Comparison of ENCODE assay signal across 1 cellular context in genomic region chr3:98733055-98733777, GRCh38.
TF ChIP-seq lines count a peak whose summit lies in the region.

No MANE protein-coding gene starts in this region.

TF ChIP-seq in HepG2, 621 proteins besides CTCF, POLR2A, EP300 and RAD21 (continued from another document):
- TF ChIP-seq ZBTB43 (CRISPR knock-in tag; conservative IDR thresholded peaks at IDR 0.05) (no peak), KDM5A (IDR thresholded peaks at IDR 0.05; ENCODE audit: borderline replicate concordance, low read length) (no peak), RBFOX2 (IDR thresholded peaks at IDR 0.05; ENCODE audit: low read depth, low read length) (peak; percentile 6), TP53 (CRISPR knock-in tag; conservative IDR thresholded peaks at IDR 0.05) (no peak), GPN1 (CRISPR knock-in tag; IDR thresholded peaks at IDR 0.05; ENCODE audit: borderline replicate concordance) (no peak), SOX5 (CRISPR knock-in tag; IDR thresholded peaks at IDR 0.05; ENCODE audit: borderline replicate concordance) (no peak), ZNF703 (CRISPR knock-in tag; IDR thresholded peaks at IDR 0.05; ENCODE audit: borderline replicate concordance) (no peak), CC2D1A (CRISPR knock-in tag; IDR thresholded peaks at IDR 0.05) (no peak), HOXA7 (CRISPR knock-in tag; IDR thresholded peaks at IDR 0.05) (no peak), MXD1 (CRISPR knock-in tag; IDR thresholded peaks at IDR 0.05) (no peak; the same call in 1 of the 2 replicates), ZNF562 (CRISPR knock-in tag; IDR thresholded peaks at IDR 0.05; ENCODE audit: borderline replicate concordance) (no peak), ZMYM3 (CRISPR knock-in tag; IDR thresholded peaks at IDR 0.05) (no peak), ZNF136 (CRISPR knock-in tag; IDR thresholded peaks at IDR 0.05; ENCODE audit: low read depth) (no peak)
- TF ChIP-seq, protein P1, sequence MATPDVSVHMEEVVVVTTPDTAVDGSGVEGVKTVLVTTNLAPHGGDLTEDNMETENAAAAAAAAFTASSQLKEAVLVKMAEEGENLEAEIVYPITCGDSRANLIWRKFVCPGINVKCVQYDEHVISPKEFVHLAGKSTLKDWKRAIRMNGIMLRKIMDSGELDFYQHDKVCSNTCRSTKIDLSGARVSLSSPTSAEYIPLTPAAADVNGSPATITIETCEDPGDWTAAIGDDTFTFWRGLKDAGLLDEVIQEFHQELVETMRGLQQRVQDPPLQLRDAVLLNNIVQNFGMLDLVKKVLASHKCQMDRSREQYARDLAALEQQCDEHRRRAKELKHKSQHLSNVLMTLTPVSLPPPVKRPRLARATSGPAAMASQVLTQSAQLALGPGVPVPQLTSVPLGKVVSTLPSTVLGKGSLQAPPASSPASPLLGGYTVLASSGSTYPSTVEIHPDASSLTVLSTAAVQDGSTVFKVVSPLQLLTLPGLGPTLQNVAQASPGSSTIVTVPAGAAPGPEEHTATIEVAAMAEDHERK (CRISPR knock-in tag; IDR thresholded peaks at IDR 0.05; ENCODE audit: low read depth), result no peak
- TF ChIP-seq, protein P2, sequence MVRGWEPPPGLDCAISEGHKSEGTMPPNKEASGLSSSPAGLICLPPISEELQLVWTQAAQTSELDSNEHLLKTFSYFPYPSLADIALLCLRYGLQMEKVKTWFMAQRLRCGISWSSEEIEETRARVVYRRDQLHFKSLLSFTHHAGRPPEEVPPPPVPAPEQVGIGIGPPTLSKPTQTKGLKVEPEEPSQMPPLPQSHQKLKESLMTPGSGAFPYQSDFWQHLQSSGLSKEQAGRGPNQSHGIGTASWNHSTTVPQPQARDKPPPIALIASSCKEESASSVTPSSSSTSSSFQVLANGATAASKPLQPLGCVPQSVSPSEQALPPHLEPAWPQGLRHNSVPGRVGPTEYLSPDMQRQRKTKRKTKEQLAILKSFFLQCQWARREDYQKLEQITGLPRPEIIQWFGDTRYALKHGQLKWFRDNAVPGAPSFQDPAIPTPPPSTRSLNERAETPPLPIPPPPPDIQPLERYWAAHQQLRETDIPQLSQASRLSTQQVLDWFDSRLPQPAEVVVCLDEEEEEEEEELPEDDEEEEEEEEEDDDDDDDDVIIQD (CRISPR knock-in tag; IDR thresholded peaks at IDR 0.05; ENCODE audit: low read depth), result no peak
- TF ChIP-seq, protein P3, sequence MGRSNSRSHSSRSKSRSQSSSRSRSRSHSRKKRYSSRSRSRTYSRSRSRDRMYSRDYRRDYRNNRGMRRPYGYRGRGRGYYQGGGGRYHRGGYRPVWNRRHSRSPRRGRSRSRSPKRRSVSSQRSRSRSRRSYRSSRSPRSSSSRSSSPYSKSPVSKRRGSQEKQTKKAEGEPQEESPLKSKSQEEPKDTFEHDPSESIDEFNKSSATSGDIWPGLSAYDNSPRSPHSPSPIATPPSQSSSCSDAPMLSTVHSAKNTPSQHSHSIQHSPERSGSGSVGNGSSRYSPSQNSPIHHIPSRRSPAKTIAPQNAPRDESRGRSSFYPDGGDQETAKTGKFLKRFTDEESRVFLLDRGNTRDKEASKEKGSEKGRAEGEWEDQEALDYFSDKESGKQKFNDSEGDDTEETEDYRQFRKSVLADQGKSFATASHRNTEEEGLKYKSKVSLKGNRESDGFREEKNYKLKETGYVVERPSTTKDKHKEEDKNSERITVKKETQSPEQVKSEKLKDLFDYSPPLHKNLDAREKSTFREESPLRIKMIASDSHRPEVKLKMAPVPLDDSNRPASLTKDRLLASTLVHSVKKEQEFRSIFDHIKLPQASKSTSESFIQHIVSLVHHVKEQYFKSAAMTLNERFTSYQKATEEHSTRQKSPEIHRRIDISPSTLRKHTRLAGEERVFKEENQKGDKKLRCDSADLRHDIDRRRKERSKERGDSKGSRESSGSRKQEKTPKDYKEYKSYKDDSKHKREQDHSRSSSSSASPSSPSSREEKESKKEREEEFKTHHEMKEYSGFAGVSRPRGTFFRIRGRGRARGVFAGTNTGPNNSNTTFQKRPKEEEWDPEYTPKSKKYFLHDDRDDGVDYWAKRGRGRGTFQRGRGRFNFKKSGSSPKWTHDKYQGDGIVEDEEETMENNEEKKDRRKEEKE (IDR thresholded peaks at IDR 0.05), result no peak
